In genomic region chr16:86921289-86921688, GRCh38 we compare ENCODE assay signal across 2 cellular contexts.
TF ChIP-seq lines count a peak whose summit lies in the region.

No MANE protein-coding gene starts in this region.

TF ChIP-seq in HepG2, 621 proteins besides CTCF, POLR2A, EP300 and RAD21:
- no peak for TF ChIP-seq TOE1 (CRISPR knock-in tag; IDR thresholded peaks at IDR 0.05)
- peak; percentile 92 for TF ChIP-seq ZNF331 (CRISPR knock-in tag; IDR thresholded peaks at IDR 0.05)

TF ChIP-seq in H1, 55 proteins besides CTCF, POLR2A, EP300 and RAD21:
- TF ChIP-seq HDAC6 (IDR thresholded peaks at IDR 0.05; ENCODE audit: low read depth, low read length) (no peak), RBBP5 (IDR thresholded peaks at IDR 0.05; ENCODE audit: borderline replicate concordance, low read depth, low read length) (no peak), SP2 (IDR thresholded peaks at IDR 0.05; ENCODE audit: low read length) (no peak), EZH2 (IDR thresholded peaks at IDR 0.05; ENCODE audit: low read depth, low read length, severe bottlenecking) (no peak), FOSL1 (IDR thresholded peaks at IDR 0.05; ENCODE audit: insufficient read depth, low read depth, low read length) (no peak), GABPA (IDR thresholded peaks at IDR 0.05; ENCODE audit: borderline replicate concordance, insufficient read depth, low read length) (no peak), HDAC2 (IDR thresholded peaks at IDR 0.05; ENCODE audit: borderline replicate concordance in 1 of 2, low read depth in 2 of 2, low read length in 2 of 2) (no peak), ZNF274 (IDR thresholded peaks at IDR 0.05; ENCODE audit: borderline replicate concordance, extremely low read depth, low read length) (no peak), SAP30 (IDR thresholded peaks at IDR 0.05; ENCODE audit: insufficient read depth, insufficient replicate concordance, low read length) (no peak), CREB1 (IDR thresholded peaks at IDR 0.05) (no peak), RFX5 (IDR thresholded peaks at IDR 0.05; ENCODE audit: borderline replicate concordance, low read depth, low read length) (no peak), SP4 (IDR thresholded peaks at IDR 0.05; ENCODE audit: low read length) (no peak)
- TF ChIP-seq, protein P1, sequence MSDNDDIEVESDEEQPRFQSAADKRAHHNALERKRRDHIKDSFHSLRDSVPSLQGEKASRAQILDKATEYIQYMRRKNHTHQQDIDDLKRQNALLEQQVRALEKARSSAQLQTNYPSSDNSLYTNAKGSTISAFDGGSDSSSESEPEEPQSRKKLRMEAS (IDR thresholded peaks at IDR 0.05): no peak
- TF ChIP-seq, protein P2, sequence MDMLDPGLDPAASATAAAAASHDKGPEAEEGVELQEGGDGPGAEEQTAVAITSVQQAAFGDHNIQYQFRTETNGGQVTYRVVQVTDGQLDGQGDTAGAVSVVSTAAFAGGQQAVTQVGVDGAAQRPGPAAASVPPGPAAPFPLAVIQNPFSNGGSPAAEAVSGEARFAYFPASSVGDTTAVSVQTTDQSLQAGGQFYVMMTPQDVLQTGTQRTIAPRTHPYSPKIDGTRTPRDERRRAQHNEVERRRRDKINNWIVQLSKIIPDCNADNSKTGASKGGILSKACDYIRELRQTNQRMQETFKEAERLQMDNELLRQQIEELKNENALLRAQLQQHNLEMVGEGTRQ (IDR thresholded peaks at IDR 0.05; ENCODE audit: low read length): no peak
TF ChIP-seq in H1: peak in this region for 0.
